8 cellular contexts compared by ENCODE assay signal in the genomic region with DNA sequence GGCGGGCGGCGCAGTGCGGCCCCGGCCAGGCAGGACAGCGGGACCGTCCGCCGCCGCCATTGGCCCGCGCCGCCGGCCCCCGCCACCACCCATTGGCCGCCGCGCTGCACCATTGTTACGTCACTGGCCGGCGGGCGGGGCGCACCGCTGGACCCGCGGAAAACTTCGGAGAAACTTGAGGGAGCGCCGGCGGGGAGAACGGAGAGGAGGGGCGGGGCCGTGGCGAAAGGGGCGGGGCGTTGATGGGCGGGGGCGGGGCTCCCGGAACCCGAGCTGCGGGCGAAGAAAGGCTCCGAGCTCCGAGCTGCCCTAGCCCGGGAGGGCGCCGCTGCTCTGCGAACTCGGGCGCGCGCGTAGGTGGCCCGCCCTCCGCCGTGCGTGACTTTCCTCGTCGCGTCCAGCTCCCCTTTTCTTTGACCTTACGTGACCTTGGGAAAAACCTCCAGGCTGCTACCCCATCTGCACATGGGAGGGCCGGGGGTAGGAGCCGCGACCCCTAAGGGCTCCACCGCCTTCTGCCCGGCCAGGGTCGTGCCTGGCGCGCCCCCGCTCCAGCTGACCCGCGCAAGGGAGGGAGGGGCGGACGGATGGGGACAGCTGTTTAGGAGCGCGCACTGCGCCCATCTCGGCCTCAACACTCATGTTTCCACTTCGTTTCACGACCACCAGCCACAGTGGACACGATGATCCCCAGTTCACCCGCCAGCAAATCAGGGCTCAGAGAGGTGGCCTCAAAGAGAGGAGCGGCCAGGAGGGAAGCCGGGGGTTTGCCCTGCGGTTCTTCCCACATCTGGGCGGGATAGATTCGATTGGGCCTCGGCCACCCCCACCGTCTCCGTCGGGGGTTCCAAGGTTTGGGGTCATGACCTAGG. TPM values are rescaled to one million over a fixed set of nuclear protein-coding genes. Genes with fewer than 3 reads are reported as not detected.
DNase-seq lines count a peak whose midpoint lies in the region; ATAC-seq and TF ChIP-seq lines count a peak whose summit lies in the region.

A gene with protein sequence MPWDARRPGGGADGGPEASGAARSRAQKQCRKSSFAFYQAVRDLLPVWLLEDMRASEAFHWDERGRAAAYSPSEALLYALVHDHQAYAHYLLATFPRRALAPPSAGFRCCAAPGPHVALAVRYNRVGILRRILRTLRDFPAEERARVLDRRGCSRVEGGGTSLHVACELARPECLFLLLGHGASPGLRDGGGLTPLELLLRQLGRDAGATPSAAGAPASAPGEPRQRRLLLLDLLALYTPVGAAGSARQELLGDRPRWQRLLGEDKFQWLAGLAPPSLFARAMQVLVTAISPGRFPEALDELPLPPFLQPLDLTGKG (minus strand): TSS at position 33 of the 872 bp plus-strand sequence. CDS start 1,887 bp downstream, outside the sequence.

- no peaks in the 10 kb centered on the region for H3K36me3 Mint-ChIP-seq in activated naive CD8-positive, alpha-beta T cell

- no peak for TF ChIP-seq POLR2A in suprapubic skin (IDR thresholded peaks at IDR 0.05)

- no peaks in the 10 kb centered on the region for H3K27me3 ChIP-seq in suprapubic skin

- TF ChIP-seq CTCF in omental fat pad (IDR thresholded peaks at IDR 0.05) (no peak), suprapubic skin (IDR thresholded peaks at IDR 0.05) (no peak)

- no peak within 1 kb of the TSS for H3K27ac Mint-ChIP-seq in activated naive CD8-positive, alpha-beta T cell

- WGBS in suprapubic skin, result 9% methylated on average over 14 of the region's 91 CpGs

- no peak for TF ChIP-seq EP300 in suprapubic skin (IDR thresholded peaks at IDR 0.05)

- no peaks in the 10 kb centered on the region for H3K9me3 Mint-ChIP-seq in activated naive CD8-positive, alpha-beta T cell (ENCODE audit: low read depth)

- ATAC-seq in omental fat pad (ENCODE audit: low FRiP score), result peak; percentile 86

- H3K36me3 ChIP-seq in suprapubic skin, result peaks cover 11% of the 10 kb centered on the region

- DNase-seq in G401 (ENCODE audit: low spot score), result peak; percentile 76
- peak; percentile 96 for DNase-seq in HEK293T (ENCODE audit: extremely low spot score)
- DNase-seq in NAMALWA (ENCODE audit: low spot score), result peak; percentile 86
- peak; percentile 74 for DNase-seq in SKM-1 treated with dmso at 0.1 percent for 144 hours (lab: John Stamatoyannopoulos, UW; ENCODE audit: unreplicated experiment)
- DNase-seq in glomerular visceral epithelial cell (ENCODE audit: extremely low spot score), result peak; percentile 96
- peak; percentile 80 for DNase-seq in omental fat pad (ENCODE audit: low spot score)
- peak; percentile 95 to 96 for DNase-seq in suprapubic skin (ENCODE audit: low spot score in 2 of 2)

- H3K27ac ChIP-seq in suprapubic skin, result peak within 1 kb of the TSS; percentile 91

- H3K4me1 Mint-ChIP-seq in activated naive CD8-positive, alpha-beta T cell (ENCODE audit: low read depth), result peaks cover 20% of the 10 kb centered on the region

- H3K4me3 Mint-ChIP-seq in activated naive CD8-positive, alpha-beta T cell, result peak within 1 kb of the TSS; percentile 83

- CTCF ChIA-PET in HEK293T (lab: Yijun Ruan, JAX), result interaction anchor here (0.6 to 1.2 kb wide), 2 partner anchors 15 to 173 kb away, joined by 3 read pairs; no protein-coding TSS in a partner anchor

- POLR2A ChIA-PET in HEK293T (lab: Yijun Ruan, JAX), result interaction anchor here (0.7 kb wide), 1 partner anchor 56 kb away, joined by 3 read pairs; no protein-coding TSS in a partner anchor

- H3K4me1 ChIP-seq in suprapubic skin, result peaks cover 28% of the 10 kb centered on the region

- no peaks in the 10 kb centered on the region for H3K9me3 ChIP-seq in suprapubic skin

- in situ Hi-C loops in G401 (cut with HindIII; ENCODE audit: low sequenced_read_pairs), result loop anchor here (5.0 kb wide), 1 partner anchor 68 kb away; no protein-coding TSS in a partner anchor

- no peaks in the 10 kb centered on the region for H3K27me3 Mint-ChIP-seq in activated naive CD8-positive, alpha-beta T cell

- H3K4me3 ChIP-seq in suprapubic skin, result peak within 1 kb of the TSS; percentile 76

TF ChIP-seq in HEK293T, 16 proteins besides CTCF, POLR2A, EP300 and RAD21:
- TF ChIP-seq FOXM1 (IDR thresholded peaks at IDR 0.05; ENCODE audit: borderline replicate concordance) (no peak), TARDBP (IDR thresholded peaks at IDR 0.05) (no peak), ARNT (IDR thresholded peaks at IDR 0.05) (no peak), BHLHE40 (IDR thresholded peaks at IDR 0.05; ENCODE audit: borderline replicate concordance) (no peak), ZNF384 (IDR thresholded peaks at IDR 0.05) (no peak), SP1 (IDR thresholded peaks at IDR 0.05) (no peak), CTBP1 (IDR thresholded peaks at IDR 0.05; ENCODE audit: borderline replicate concordance) (no peak), ELF4 (IDR thresholded peaks at IDR 0.05) (no peak), LEF1 (IDR thresholded peaks at IDR 0.05; ENCODE audit: borderline replicate concordance) (no peak), FOXK2 (IDR thresholded peaks at IDR 0.05) (no peak), SUZ12 (IDR thresholded peaks at IDR 0.05) (no peak), FOXA1 (IDR thresholded peaks at IDR 0.05) (no peak), NFRKB (IDR thresholded peaks at IDR 0.05) (no peak)
- TF ChIP-seq, protein P1, sequence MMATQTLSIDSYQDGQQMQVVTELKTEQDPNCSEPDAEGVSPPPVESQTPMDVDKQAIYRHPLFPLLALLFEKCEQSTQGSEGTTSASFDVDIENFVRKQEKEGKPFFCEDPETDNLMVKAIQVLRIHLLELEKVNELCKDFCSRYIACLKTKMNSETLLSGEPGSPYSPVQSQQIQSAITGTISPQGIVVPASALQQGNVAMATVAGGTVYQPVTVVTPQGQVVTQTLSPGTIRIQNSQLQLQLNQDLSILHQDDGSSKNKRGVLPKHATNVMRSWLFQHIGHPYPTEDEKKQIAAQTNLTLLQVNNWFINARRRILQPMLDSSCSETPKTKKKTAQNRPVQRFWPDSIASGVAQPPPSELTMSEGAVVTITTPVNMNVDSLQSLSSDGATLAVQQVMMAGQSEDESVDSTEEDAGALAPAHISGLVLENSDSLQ (IDR thresholded peaks at IDR 0.05), result no peak

RNA-seq across cellular contexts. Expression of the gene that starts here (rescaled TPM):
- total RNA-seq in G401 (2014; rRNA removed; shearing (Covaris generic)), result 19.9 and 30.6 TPM in 2 replicates
- 10 to 100 TPM; 15.1 to 25.9 (median 23.9) TPM for total RNA-seq in omental fat pad
- 10 to 100 TPM; 48.4 to 60.1 (median 54.4) TPM for total RNA-seq in suprapubic skin

Comparison
In these comparisons a context has a peak if more than half of its experiments do, and no peak if none do; other contexts are left out.
1. Peak in every context shown above with its lines: DNase-seq, ATAC-seq, H3K4me3 ChIP-seq and H3K27ac ChIP-seq.